Comparison of ENCODE assay signal across 8 cellular contexts in genomic region chr14:67819563-67820411, GRCh38. TPM values are rescaled to one million over a fixed set of nuclear protein-coding genes. Genes with fewer than 3 reads are reported as not detected.
DNase-seq lines count a peak whose midpoint lies in the region; ATAC-seq and TF ChIP-seq lines count a peak whose summit lies in the region.

TSS of gene RAD51B (plus strand) at chr14:67819779.

- ATAC-seq in GM18505 (IDR thresholded peaks at IDR 0.05; ENCODE audit: unreplicated experiment) (peak; percentile 58), HG02943 (IDR thresholded peaks at IDR 0.05; ENCODE audit: low read depth, unreplicated experiment) (peak; percentile 64), aorta (ENCODE audit: low FRiP score) (peak; percentile 91)

- WGBS in aorta, 2 donors, result 0% methylated on average over 30 of the region's 30 CpGs

- peak; percentile 72 to 86 for DNase-seq in NCI-H2081 (lab: John Stamatoyannopoulos, UW)
- peak; percentile 82 for DNase-seq in T-helper 9 cell
- DNase-seq in astrocyte of the hippocampus (ENCODE audit: low read depth, low spot score), result peak; percentile 91
- peak; percentile 75 to 81 for DNase-seq in hippocampal formation (lab: John Stamatoyannopoulos, UW)
- peak; percentile 75 for DNase-seq in renal cortical epithelial cell (ENCODE audit: low read depth)
- DNase-seq in aorta, result peak; percentile 89 to 93

- intact Hi-C loops in aorta (cut with DNase I), result no loop called here

- H3K4me3 ChIP-seq in aorta (ENCODE audit: low read length in 2 of 2), result peak within 1 kb of the TSS; percentile 79 to 80

- no peaks in the 10 kb centered on the region for H3K9me3 ChIP-seq in aorta (ENCODE audit: control insufficient read depth, low read length)

- H3K4me1 ChIP-seq in aorta (ENCODE audit: control insufficient read depth in 1 of 2, insufficient read depth in 2 of 2, low read length in 2 of 2), result no peaks in the 10 kb centered on the region

- no peaks in the 10 kb centered on the region for H3K27me3 ChIP-seq in aorta (ENCODE audit: control insufficient read depth in 1 of 2, insufficient read depth in 2 of 2, low read length in 1 of 2)

- TF ChIP-seq POLR2A in GM18505 (IDR thresholded peaks at IDR 0.05; ENCODE audit: borderline replicate concordance, extremely low read depth, insufficient read depth, insufficient read length), result no peak

- no peak within 1 kb of the TSS for H3K27ac ChIP-seq in aorta (ENCODE audit: low read depth in 1 of 2, low read length in 2 of 2)

- no peaks in the 10 kb centered on the region for H3K36me3 ChIP-seq in aorta (ENCODE audit: control insufficient read depth in 1 of 2, insufficient read depth in 2 of 2, low read length in 1 of 2)

RNA-seq across cellular contexts. Expression of gene RAD51B, which starts in this region (rescaled TPM):
- total RNA-seq in renal cortical epithelial cell, result 17.0 and 17.2 TPM in 2 replicates
- 10 to 100 TPM; 13.3 to 39.6 TPM for total RNA-seq in aorta
- polyA plus RNA-seq in aorta, result 1 to 10 TPM in 1 of 2 donors, not detected in 1; 2.8 TPM
